In the genomic region with DNA sequence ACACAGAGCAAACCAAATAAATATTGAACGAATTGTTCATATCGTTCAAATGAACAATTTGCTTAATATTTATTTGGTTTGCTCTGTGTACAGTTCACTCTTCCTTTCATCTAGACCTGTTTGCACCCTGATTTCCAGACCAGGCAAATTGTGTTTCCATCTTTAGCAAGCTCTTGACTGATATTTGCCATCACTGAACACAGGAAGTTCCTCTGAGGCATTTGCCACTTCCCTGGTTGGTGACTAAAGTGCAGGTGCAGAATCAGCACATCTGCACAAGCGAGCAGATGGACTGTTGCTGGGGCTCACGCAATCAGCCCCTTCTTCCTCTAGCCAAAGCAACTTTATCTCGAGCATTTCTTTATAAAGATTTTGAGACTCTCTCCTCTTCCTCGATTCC, we compare ENCODE assay signal across 9 cellular contexts.
DNase-seq lines count a peak whose midpoint lies in the region; ATAC-seq and TF ChIP-seq lines count a peak whose summit lies in the region.
"Had no signal": no experiment of that assay in that cellular context is flagged by ENCODE, and none has a peak within 500 bp of the region (broad histone marks: within the 10 kb centered on the region; RNA-seq: fewer than 3 reads in every experiment).

No MANE protein-coding gene starts in this region.

- 74% methylated on average over 6 of the region's 6 CpGs for WGBS in esophagus muscularis mucosa

- no peak for TF ChIP-seq CTCF in nephron (IDR thresholded peaks at IDR 0.05; ENCODE audit: unreplicated experiment in 3 of 3)
- TF ChIP-seq CTCF in glutamatergic neuron (IDR thresholded peaks at IDR 0.05; ENCODE audit: partially characterized antibody, unreplicated experiment) = no peak
- no peak for TF ChIP-seq CTCF in esophagus muscularis mucosa (IDR thresholded peaks at IDR 0.05)

- CTCF ChIA-PET in activated CD4-positive, alpha-beta T cell treated with anti-CD3 and anti-CD28 coated beads, Interleukin-2, amount 10 ng/mL, durations not matched to agents 7 days and 5 days (lab: Charles Lee) = no interaction called here

- H3K9me3 Mint-ChIP-seq in activated CD4-positive, alpha-beta T cell treated with anti-CD3 and anti-CD28 coated beads, Interleukin-2, amount 10 ng/mL, durations not matched to agents 7 days and 5 days = peaks cover 6% of the 10 kb centered on the region
- H3K9me3 Mint-ChIP-seq in nephron = no peaks in the 10 kb centered on the region
- no peaks in the 10 kb centered on the region for H3K9me3 Mint-ChIP-seq in glutamatergic neuron (ENCODE audit: unreplicated experiment)
- H3K9me3 Mint-ChIP-seq: dendritic cell treated with granulocyte-macrophage colony-stimulating factor and Interleukin-4, amounts not matched to agents 40 ng/mL and 50 ng/mL, for 4 days had no signal

- ATAC-seq in HG02798 (IDR thresholded peaks at IDR 0.05; ENCODE audit: poor library complexity, unreplicated experiment) = peak; percentile 90

- H3K4me1 ChIP-seq in esophagus muscularis mucosa = peaks cover 46 to 83% (median 67%) of the 10 kb centered on the region in 4 donors

- H3K4me3 Mint-ChIP-seq in activated CD4-positive, alpha-beta T cell treated with anti-CD3 and anti-CD28 coated beads, Interleukin-2, amount 10 ng/mL, durations not matched to agents 7 days and 5 days = no peak overlapping the region
- H3K4me3 Mint-ChIP-seq in nephron (no peak overlapping the region), glutamatergic neuron (ENCODE audit: unreplicated experiment) (no peak overlapping the region)
- H3K4me3 Mint-ChIP-seq: dendritic cell treated with granulocyte-macrophage colony-stimulating factor and Interleukin-4, amounts not matched to agents 40 ng/mL and 50 ng/mL, for 4 days had no signal

- no peak for TF ChIP-seq EP300 in esophagus muscularis mucosa (IDR thresholded peaks at IDR 0.05)

- DNase-seq in activated CD4-positive, alpha-beta T cell treated with anti-CD3 and anti-CD28 coated beads, Interleukin-2, amount 10 ng/mL, durations not matched to agents 7 days and 5 days = peak; percentile 49
- DNase-seq in activated CD4-positive, alpha-beta T cell treated with anti-CD3 and anti-CD28 coated beads, Interleukin-2, amount 50 U/mL, for 1 hour = no peak
- DNase-seq in NOMO-1 treated with dmso at 0.1 percent for 144 hours (lab: John Stamatoyannopoulos, UW; ENCODE audit: unreplicated experiment) (peak; percentile 34), glutamatergic neuron (no peak), esophagus muscularis mucosa (ENCODE audit: extremely low spot score) (no peak), NCI-H2029 treated with DMSO at 0.1 percent for 48 hours (lab: John Stamatoyannopoulos, UW) (no peak)

- POLR2A ChIA-PET in activated CD4-positive, alpha-beta T cell treated with anti-CD3 and anti-CD28 coated beads, Interleukin-2, amount 10 ng/mL, durations not matched to agents 7 days and 5 days (lab: Charles Lee) = interaction anchor here (0.6 kb wide), 1 partner anchor 92 kb away, joined by 4 read pairs; no protein-coding TSS in a partner anchor

- no peaks in the 10 kb centered on the region for H3K27me3 Mint-ChIP-seq in activated CD4-positive, alpha-beta T cell treated with anti-CD3 and anti-CD28 coated beads, Interleukin-2, amount 10 ng/mL, durations not matched to agents 7 days and 5 days
- H3K27me3 Mint-ChIP-seq in nephron (ENCODE audit: low read depth) (no peaks in the 10 kb centered on the region), glutamatergic neuron (ENCODE audit: unreplicated experiment) (peaks cover 2% of the 10 kb centered on the region)
- H3K27me3 Mint-ChIP-seq: dendritic cell treated with granulocyte-macrophage colony-stimulating factor and Interleukin-4, amounts not matched to agents 40 ng/mL and 50 ng/mL, for 4 days had no signal

- H3K36me3 Mint-ChIP-seq in activated CD4-positive, alpha-beta T cell treated with anti-CD3 and anti-CD28 coated beads, Interleukin-2, amount 10 ng/mL, durations not matched to agents 7 days and 5 days (ENCODE audit: low read depth) = peaks cover 8% of the 10 kb centered on the region
- peaks cover 4% of the 10 kb centered on the region for H3K36me3 Mint-ChIP-seq in nephron (ENCODE audit: low read depth)
- H3K36me3 Mint-ChIP-seq in glutamatergic neuron (ENCODE audit: unreplicated experiment) = no peaks in the 10 kb centered on the region

- no peaks in the 10 kb centered on the region for H3K27me3 ChIP-seq in esophagus muscularis mucosa

- H3K9me3 ChIP-seq in esophagus muscularis mucosa = no peaks in the 10 kb centered on the region

- intact Hi-C loops in esophagus muscularis mucosa (cut with DNase I) = no loop called here

- H3K36me3 ChIP-seq in esophagus muscularis mucosa = no peaks in the 10 kb centered on the region

- TF ChIP-seq POLR2A in esophagus muscularis mucosa (IDR thresholded peaks at IDR 0.05; ENCODE audit: low read depth) = no peak

- peak overlapping the region in 1 of 4 donors; percentile 8 for H3K27ac ChIP-seq in esophagus muscularis mucosa (replicated peaks in 1 of 4)

- peaks cover 39% of the 10 kb centered on the region for H3K4me1 Mint-ChIP-seq in activated CD4-positive, alpha-beta T cell treated with anti-CD3 and anti-CD28 coated beads, Interleukin-2, amount 10 ng/mL, durations not matched to agents 7 days and 5 days
- H3K4me1 Mint-ChIP-seq in nephron = peaks cover 15% of the 10 kb centered on the region
- H3K4me1 Mint-ChIP-seq in glutamatergic neuron (ENCODE audit: low read depth, unreplicated experiment) = peaks cover 30% of the 10 kb centered on the region

- H3K4me3 ChIP-seq in esophagus muscularis mucosa = no peak overlapping the region

- peak overlapping the region; percentile 70 for H3K27ac Mint-ChIP-seq in activated CD4-positive, alpha-beta T cell treated with anti-CD3 and anti-CD28 coated beads, Interleukin-2, amount 10 ng/mL, durations not matched to agents 7 days and 5 days
- H3K27ac Mint-ChIP-seq in nephron (peak overlapping the region in 2 of 3 experiments; percentile 39 to 47), glutamatergic neuron (ENCODE audit: unreplicated experiment) (no peak overlapping the region)
- H3K27ac Mint-ChIP-seq: dendritic cell treated with granulocyte-macrophage colony-stimulating factor and Interleukin-4, amounts not matched to agents 40 ng/mL and 50 ng/mL, for 4 days had no signal

Comparison
In these comparisons a context has a peak if more than half of its experiments do, and no peak if none do; other contexts are left out.
1. DNase-seq: peak in activated CD4-positive, alpha-beta T cell treated with anti-CD3 and anti-CD28 coated beads, Interleukin-2, amount 10 ng/mL, durations not matched to agents 7 days and 5 days (single experiment) and NOMO-1 treated with dmso at 0.1 percent for 144 hours (single experiment); none in activated CD4-positive, alpha-beta T cell treated with anti-CD3 and anti-CD28 coated beads, Interleukin-2, amount 50 U/mL, for 1 hour (single experiment), glutamatergic neuron (single experiment), esophagus muscularis mucosa (single experiment) and NCI-H2029 treated with DMSO at 0.1 percent for 48 hours (single experiment).